ENCODE assay signal across 26 cellular contexts in genomic region chr13:27228131-27228530, GRCh38.
"Had no signal": no experiment of that assay in that cellular context is flagged by ENCODE, and none has a peak within 500 bp of the region (broad histone marks: within the 10 kb centered on the region; RNA-seq: fewer than 3 reads in every experiment).

No MANE protein-coding gene starts in this region.

- ATAC-seq: left colon; lower lobe of right lung; natural killer cell treated with Interleukin-12 subunit alpha and Interleukin-12 subunit beta and Interleukin-15 and Interleukin-18, amount 100 ng/mL, for 72 hours; right lobe of liver had no signal

- H3K27ac ChIP-seq: dorsolateral prefrontal cortex, heart left ventricle, left ventricle myocardium inferior, lower lobe of right lung, parathyroid adenoma, right lobe of liver, stomach, thyroid gland, vagina had no signal

- DNase-seq: dorsolateral prefrontal cortex; effector CD4-positive, alpha-beta T cell; heart left ventricle; hippocampal formation; immature natural killer cell; islet precursor cell; kidney glomerular epithelial cell; left colon; left ventricle myocardium inferior; lower lobe of right lung; right lobe of liver; small intestine; stimulated activated CD4-positive, alpha-beta T cell treated with anti-CD3 and anti-CD28 coated beads, Interleukin-15, amount 100 ng/mL, for 24 hours; stimulated activated CD4-positive, alpha-beta T cell treated with anti-CD3 and anti-CD28 coated beads, Interleukin-4, amount 100 ng/mL, for 1 hour; stimulated activated CD8-positive, alpha-beta memory T cell treated with anti-CD3 and anti-CD28 coated beads, Interleukin-4, amount 100 ng/mL, for 48 hours; stimulated activated naive CD4-positive, alpha-beta T cell treated with Interleukin-2 at 50 U/mL for 16 hours; stomach; thyroid gland; trophoblast cell had no signal

- H3K9ac ChIP-seq: parathyroid adenoma had no signal

- H3K4me3 Mint-ChIP-seq: immature natural killer cell; natural killer cell treated with Interleukin-12 subunit alpha and Interleukin-12 subunit beta and Interleukin-15 and Interleukin-18, amount 100 ng/mL, for 72 hours; neural crest cell had no signal

- H3K36me3 ChIP-seq: heart left ventricle, left ventricle myocardium inferior, lower lobe of right lung, right lobe of liver, stomach, thyroid gland, vagina had no signal

- H3K27me3 ChIP-seq: dorsolateral prefrontal cortex, heart left ventricle, right lobe of liver, stomach, vagina had no signal

- H3K27ac Mint-ChIP-seq: immature natural killer cell; natural killer cell treated with Interleukin-12 subunit alpha and Interleukin-12 subunit beta and Interleukin-15 and Interleukin-18, amount 100 ng/mL, for 72 hours; progenitor cell of endocrine pancreas had no signal

- H3K9me3 ChIP-seq: lower lobe of right lung, right lobe of liver, thyroid gland, vagina had no signal

- FAIRE-seq: colon, frontal cortex, small intestine had no signal

- H2AFZ ChIP-seq: parathyroid adenoma had no signal

- H3K4me1 ChIP-seq: heart left ventricle, lower lobe of right lung, parathyroid adenoma, right lobe of liver, stomach, thyroid gland, vagina had no signal

- H3K79me2 ChIP-seq: parathyroid adenoma had no signal

- H3K4me1 Mint-ChIP-seq: neural crest cell had no signal

- H3K4me3 ChIP-seq: dorsolateral prefrontal cortex, heart left ventricle, left ventricle myocardium inferior, lower lobe of right lung, right lobe of liver, stomach, thyroid gland, vagina had no signal

- H3K27me3 Mint-ChIP-seq: progenitor cell of endocrine pancreas had no signal
